ENCODE assay signal across 16 cellular contexts in the genomic region with DNA sequence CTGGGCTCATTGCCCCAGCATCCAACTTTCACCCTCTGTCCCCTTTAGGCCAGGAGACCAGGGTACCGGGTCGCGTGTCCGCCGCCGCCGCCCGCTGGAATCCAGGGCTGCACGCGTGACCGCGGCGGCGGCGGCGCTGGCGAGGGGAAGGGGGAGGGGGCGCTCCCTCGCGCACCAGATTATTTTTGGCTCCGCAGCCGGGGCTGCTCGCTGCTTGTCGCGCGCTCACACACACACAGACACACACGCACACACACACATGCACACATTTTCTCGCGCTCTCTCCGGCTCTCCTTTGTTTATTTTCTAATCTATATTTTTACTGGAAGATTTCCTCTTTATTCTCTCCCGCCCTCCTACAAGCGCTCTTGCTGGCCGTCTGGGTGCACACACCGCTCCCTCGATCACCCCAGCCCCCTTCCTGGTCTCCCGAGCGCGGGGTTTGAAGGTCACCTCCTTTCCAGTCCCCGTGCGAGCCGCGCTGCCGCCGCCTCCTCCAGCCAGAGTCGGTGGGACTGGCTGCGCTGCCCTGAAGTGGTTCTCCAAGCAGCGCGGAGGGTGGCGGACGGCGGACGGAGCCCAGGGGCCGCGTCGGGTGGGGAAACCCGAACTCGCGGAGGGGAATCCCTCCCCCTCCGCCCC.
A peak's percentile ranks its signal among the peaks of the same experiment; 100 is the strongest.
DNase-seq lines count a peak whose midpoint lies in the region; ATAC-seq, FAIRE-seq and TF ChIP-seq lines count a peak whose summit lies in the region.
"Had no signal": no experiment of that assay in that cellular context is flagged by ENCODE, and none has a peak within 500 bp of the region (broad histone marks: within the 10 kb centered on the region; RNA-seq: fewer than 3 reads in every experiment).

No MANE protein-coding gene starts in this region.

- in situ Hi-C loops in K562 (cut with MboI) = no loop called here

- FAIRE-seq in K562 (lab: Jason Lieb, UNC) = no peak
- FAIRE-seq: endothelial cell of umbilical vein, GM12878 had no signal

- DNase-seq in NCI-H2227 (lab: John Stamatoyannopoulos, UW; ENCODE audit: unreplicated experiment) (peak; percentile 70), K562 (ENCODE audit: extremely low read depth in 1 of 4, low spot score in 3 of 4) (no peak), retina (peak; percentile 83), AG08395 (ENCODE audit: low spot score) (no peak), germinal center (ENCODE audit: low spot score) (no peak), cerebellum (ENCODE audit: low spot score) (no peak), left ventricle myocardium superior (no peak)
- DNase-seq: activated CD4-positive, CD25-positive, alpha-beta regulatory T cell; foreskin melanocyte; NCI-H1417 treated with DMSO at 0.1 percent for 48 hours; NCI-H510A treated with DMSO at 0.1 percent for 48 hours; stimulated activated CD4-positive, alpha-beta T cell treated with anti-CD3 and anti-CD28 coated beads, Interleukin-15, amount 100 ng/mL, for 24 hours had no signal

- H4K20me1 ChIP-seq in K562 (replicated peaks; ENCODE audit: control insufficient read depth, insufficient read depth, low read length) = no peaks in the 10 kb centered on the region

- no TSS peak for BruUV-seq in K562 (replicated peaks; lab: Mats Ljungman, UMichigan)

- TF ChIP-seq CTCF in K562 (IDR thresholded peaks at IDR 0.05 in 2 of 3, conservative IDR thresholded peaks at IDR 0.05 in 1 of 3; ENCODE audit: insufficient read depth in 2 of 3, low read depth in 1 of 3, low read length in 3 of 3) = no peak

- H3K9ac ChIP-seq in K562 (ENCODE audit: insufficient read depth in 1 of 2, low read depth in 2 of 2, low read length in 2 of 2) = no peak overlapping the region

- H3K4me3 ChIP-seq in K562 = no peak overlapping the region
- H3K4me3 ChIP-seq in iPS-18c (ENCODE audit: insufficient read depth, low read depth, low read length) = peak overlapping the region; percentile 67
- H3K4me3 ChIP-seq: GM12878 had no signal

- under 1% methylated on average over 28 of the region's 59 CpGs for WGBS in K562 (ENCODE audit: insufficient coverage, low coverage, missing lambda C conversion rate)

- H3K27ac ChIP-seq in K562 (ENCODE audit: extremely low read depth, low read depth, low read length) = no peak overlapping the region

- H3K4me1 ChIP-seq in K562 (replicated peaks in 1 of 2; ENCODE audit: control insufficient read depth in 2 of 2, insufficient read depth in 2 of 2, low read length in 2 of 2) = no peaks in the 10 kb centered on the region

- no peak for TF ChIP-seq EP300 in K562 (IDR thresholded peaks at IDR 0.05; ENCODE audit: low read length)

- ATAC-seq in K562 (no peak), left ventricle myocardium superior (no peak)
- ATAC-seq: GM12878, Panc1 had no signal

- intact Hi-C loops in K562 (cut with micrococcal nuclease) = loop anchor here (10.0 kb wide), 1 partner anchor 626 kb away; no protein-coding TSS in a partner anchor
- intact Hi-C loops in left ventricle myocardium superior (cut with micrococcal nuclease) = no loop called here

- H3K9me3 ChIP-seq in K562 (replicated peaks; ENCODE audit: control insufficient read depth, insufficient read depth, low read depth, low read length) (no peaks in the 10 kb centered on the region), iPS-18c (ENCODE audit: control insufficient read depth, insufficient read depth, low read length) (peaks cover 4% of the 10 kb centered on the region)

- H3K9me1 ChIP-seq in K562 (ENCODE audit: control insufficient read depth, insufficient read depth, low read length) = no peaks in the 10 kb centered on the region

- peaks cover 0 to 32% of the 10 kb centered on the region in 2 experiments; a peak in 1 of 5 replicates for H3K27me3 ChIP-seq in K562 (ENCODE audit: control insufficient read depth in 2 of 2, insufficient read depth in 2 of 2, low read length in 2 of 2)

- H3K79me2 ChIP-seq in K562 (ENCODE audit: control insufficient read depth, insufficient read depth, low read length) = no peaks in the 10 kb centered on the region

- POLR2A ChIA-PET in K562 (lab: Yijun Ruan, JAX) = no interaction called here

- no peaks in the 10 kb centered on the region for H3K36me3 ChIP-seq in K562 (ENCODE audit: control insufficient read depth, insufficient read depth, low read length)

- no peak overlapping the region for H2AFZ ChIP-seq in K562 (ENCODE audit: low read depth, low read length)

- CTCF ChIA-PET in K562 (lab: Yijun Ruan, JAX; ENCODE audit: low intra/inter-chr PET ratio) = no interaction called here

- TF ChIP-seq RAD21 in K562 (CRISPR knock-in tag; conservative IDR thresholded peaks at IDR 0.05 in 1 of 2, IDR thresholded peaks at IDR 0.05 in 1 of 2) = no peak

- H3K4me2 ChIP-seq in K562 (ENCODE audit: insufficient read depth, low read length) = no peak overlapping the region

- TF ChIP-seq POLR2A in K562 (conservative IDR thresholded peaks at IDR 0.05) = no peak

TF ChIP-seq in K562, 482 proteins besides CTCF, POLR2A, EP300 and RAD21:
- TF ChIP-seq HDGF (IDR thresholded peaks at IDR 0.05) (no peak), HEY1 (CRISPR knock-in tag; IDR thresholded peaks at IDR 0.05; ENCODE audit: borderline replicate concordance) (no peak), BMI1 (IDR thresholded peaks at IDR 0.05; ENCODE audit: low read length) (no peak), ZNF24 (IDR thresholded peaks at IDR 0.05) (no peak), SMARCB1 (IDR thresholded peaks at IDR 0.05; ENCODE audit: insufficient read length, low read depth) (no peak), ZFX (CRISPR knock-in tag; IDR thresholded peaks at IDR 0.05) (no peak), SAFB (IDR thresholded peaks at IDR 0.05; ENCODE audit: borderline replicate concordance, low read depth, low read length) (0 out of 2 replicates have a peak, but pooled peaks have one; percentile 27), SRSF3 (IDR thresholded peaks at IDR 0.05; ENCODE audit: insufficient read depth, low read length) (no peak), PHF20 (IDR thresholded peaks at IDR 0.05; ENCODE audit: partially characterized antibody) (no peak)

Comparison
In these comparisons a context has a peak if more than half of its experiments do, and no peak if none do; other contexts are left out.
1. DNase-seq: peak in NCI-H2227 (single experiment) and retina (single experiment); none in K562 (0 of 4), AG08395 (single experiment), germinal center (single experiment), cerebellum (single experiment) and left ventricle myocardium superior (single experiment).